ENCODE assay signal across 8 cellular contexts in the genomic region with DNA sequence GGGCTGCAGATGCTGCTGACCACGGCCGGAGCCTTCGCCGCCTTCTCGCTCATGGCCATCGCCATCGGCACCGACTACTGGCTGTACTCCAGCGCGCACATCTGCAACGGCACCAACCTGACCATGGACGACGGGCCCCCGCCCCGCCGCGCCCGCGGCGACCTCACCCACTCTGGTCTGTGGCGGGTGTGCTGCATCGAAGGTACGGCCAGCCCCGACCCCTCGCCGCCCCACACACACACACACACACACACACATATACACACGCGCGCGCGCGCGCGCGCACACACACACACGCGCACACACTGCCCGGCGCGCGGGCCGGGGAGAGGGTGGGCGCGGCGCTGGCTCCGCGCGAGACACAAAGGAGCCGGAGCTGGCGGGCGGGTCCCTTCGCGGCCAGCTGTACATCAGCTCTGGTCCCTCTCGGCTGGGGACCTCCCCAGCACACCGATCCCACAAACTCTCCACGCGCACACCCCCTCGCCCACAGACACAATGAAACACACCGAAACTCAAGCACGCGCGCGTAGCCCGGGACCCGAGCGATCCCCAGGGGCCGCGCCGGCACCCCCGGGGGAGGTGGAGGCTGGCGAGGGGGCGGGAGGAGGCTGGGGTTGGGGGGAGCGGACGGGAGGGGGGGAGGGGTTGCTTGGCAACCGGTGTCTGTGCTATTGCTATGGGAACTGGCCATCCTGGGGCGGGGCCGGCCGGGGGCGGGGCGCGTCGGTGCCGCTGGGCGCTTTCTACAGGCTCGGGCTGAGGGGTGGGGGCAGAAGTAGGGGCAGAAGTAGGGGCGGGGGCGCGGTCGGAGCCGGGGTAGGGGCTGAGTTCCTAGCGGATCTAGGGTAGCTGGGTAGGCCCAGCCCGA. TPM values are rescaled to one million over a fixed set of nuclear protein-coding genes. Genes with fewer than 3 reads are reported as not detected.
DNase-seq lines count a peak whose midpoint lies in the region; ATAC-seq, FAIRE-seq and TF ChIP-seq lines count a peak whose summit lies in the region.

No MANE protein-coding gene starts in this region.

- no TSS peak for BruUV-seq in endothelial cell of umbilical vein (replicated peaks; lab: Mats Ljungman, UMichigan)

- peak overlapping the region; percentile 54 for H3K4me3 Mint-ChIP-seq in T-helper 2 cell treated with Interferon-gamma antibody and Interleukin-4, amounts not matched to agents 5 μg/mL and 100 μg/mL, for 36 hours

- peaks cover 47 to 50% of the 10 kb centered on the region in 2 experiments for H3K27me3 ChIP-seq in endothelial cell of umbilical vein (ENCODE audit: control insufficient read depth in 2 of 2, insufficient read depth in 2 of 2, low read length in 2 of 2)
- peaks cover 83% of the 10 kb centered on the region for H3K27me3 ChIP-seq in osteoblast (ENCODE audit: insufficient read depth, low read length)

- ATAC-seq in HG02973 (IDR thresholded peaks at IDR 0.05; ENCODE audit: unreplicated experiment) (no peak), GM21717 (IDR thresholded peaks at IDR 0.05; ENCODE audit: unreplicated experiment) (no peak)

- no peak for TF ChIP-seq POLR2A in endothelial cell of umbilical vein (IDR thresholded peaks at IDR 0.05; ENCODE audit: low read depth, low read length)

- H2AFZ ChIP-seq in endothelial cell of umbilical vein (ENCODE audit: low read depth, low read length), result no peak overlapping the region
- H2AFZ ChIP-seq in osteoblast (ENCODE audit: low read length), result no peak overlapping the region

- H4K20me1 ChIP-seq in endothelial cell of umbilical vein (replicated peaks; ENCODE audit: control insufficient read depth, extremely low read depth, insufficient read depth, low read length) (no peaks in the 10 kb centered on the region), osteoblast (ENCODE audit: insufficient read depth, low read length) (no peaks in the 10 kb centered on the region)

- no peaks in the 10 kb centered on the region for H3K9me3 Mint-ChIP-seq in T-helper 2 cell treated with Interferon-gamma antibody and Interleukin-4, amounts not matched to agents 5 μg/mL and 100 μg/mL, for 36 hours

- TF ChIP-seq CTCF in endothelial cell of umbilical vein (IDR thresholded peaks at IDR 0.05; ENCODE audit: extremely low read depth in 1 of 2, insufficient read depth in 1 of 2, low read depth in 1 of 2, low read length in 2 of 2), result no peak
- no peak for TF ChIP-seq CTCF in osteoblast (IDR thresholded peaks at IDR 0.05; ENCODE audit: extremely low read depth, low read depth, low read length)

- H3K27ac Mint-ChIP-seq in T-helper 2 cell treated with Interferon-gamma antibody and Interleukin-4, amounts not matched to agents 5 μg/mL and 100 μg/mL, for 36 hours, result no peak overlapping the region

- H3K4me3 ChIP-seq in endothelial cell of umbilical vein (replicated peaks in 1 of 3; ENCODE audit: insufficient read depth in 1 of 3, low read depth in 1 of 3, low read length in 3 of 3) (peak overlapping the region in 1 of 3 experiments; percentile 21), osteoblast (ENCODE audit: insufficient read depth, low read length) (no peak overlapping the region)

- peaks cover 2% of the 10 kb centered on the region for H3K4me1 Mint-ChIP-seq in T-helper 2 cell treated with Interferon-gamma antibody and Interleukin-4, amounts not matched to agents 5 μg/mL and 100 μg/mL, for 36 hours (ENCODE audit: low read depth)

- H3K9me3 ChIP-seq in endothelial cell of umbilical vein (replicated peaks; ENCODE audit: control insufficient read depth, insufficient read depth, low read length) (no peaks in the 10 kb centered on the region), osteoblast (ENCODE audit: low read depth, low read length) (no peaks in the 10 kb centered on the region)

- CTCF ChIA-PET in endothelial cell of umbilical vein (lab: Charles Lee), result no interaction called here

- dilution Hi-C loops in endothelial cell of umbilical vein (cut with MboI; ENCODE audit: extremely low pct_ligation_motif_present, low sequenced_read_pairs), result no loop called here

- H3K4me2 ChIP-seq in endothelial cell of umbilical vein (ENCODE audit: insufficient read depth, low read length) (peak overlapping the region; percentile 1), osteoblast (ENCODE audit: insufficient read depth, low read length) (no peak overlapping the region)

- H3K9ac ChIP-seq in endothelial cell of umbilical vein (replicated peaks; ENCODE audit: extremely low read depth, insufficient read depth, low read length), result no peak overlapping the region

- H3K79me2 ChIP-seq in endothelial cell of umbilical vein (ENCODE audit: control insufficient read depth, insufficient read depth, low read length) (no peaks in the 10 kb centered on the region), osteoblast (ENCODE audit: insufficient read depth, low read length) (no peaks in the 10 kb centered on the region)

- H3K4me1 ChIP-seq in endothelial cell of umbilical vein (ENCODE audit: control insufficient read depth, extremely low read depth, insufficient read depth, low read length), result no peaks in the 10 kb centered on the region
- no peaks in the 10 kb centered on the region for H3K4me1 ChIP-seq in osteoblast (ENCODE audit: insufficient read depth, low read length)

- intact Hi-C loops in endothelial cell of umbilical vein (cut with micrococcal nuclease), result no loop called here

- H3K9me1 ChIP-seq in endothelial cell of umbilical vein (replicated peaks; ENCODE audit: control insufficient read depth, extremely low read depth, insufficient read depth, low read length), result no peaks in the 10 kb centered on the region

- H3K27ac ChIP-seq in endothelial cell of umbilical vein (ENCODE audit: insufficient read depth, low read depth, low read length) (no peak overlapping the region), osteoblast (ENCODE audit: low read depth, low read length) (no peak overlapping the region)

- H3K27me3 Mint-ChIP-seq in T-helper 2 cell treated with Interferon-gamma antibody and Interleukin-4, amounts not matched to agents 5 μg/mL and 100 μg/mL, for 36 hours (ENCODE audit: low read depth), result peaks cover 57% of the 10 kb centered on the region

- no peak for FAIRE-seq in endothelial cell of umbilical vein (lab: Jason Lieb, UNC)

- H3K36me3 ChIP-seq in endothelial cell of umbilical vein (ENCODE audit: control insufficient read depth in 2 of 2, extremely low read depth in 1 of 2, insufficient read depth in 2 of 2, low read length in 2 of 2) (no peaks in the 10 kb centered on the region), osteoblast (ENCODE audit: insufficient read depth, low read length) (no peaks in the 10 kb centered on the region)

- POLR2A ChIA-PET in endothelial cell of umbilical vein (lab: Charles Lee), result no interaction called here

- DNase-seq in SIG-M5 treated with dmso at 0.1 percent for 504 hours (lab: John Stamatoyannopoulos, UW; ENCODE audit: unreplicated experiment) (peak; percentile 51), SIG-M5 (lab: John Stamatoyannopoulos, UW) (no peak), endothelial cell of umbilical vein (ENCODE audit: low read depth, low spot score) (no peak), osteoblast (ENCODE audit: insufficient read length, low spot score, missing footprints) (peak; percentile 90), RKO (ENCODE audit: low spot score) (no peak)
- DNase-seq in T-helper 2 cell treated with Interferon-gamma antibody and Interleukin-4, amounts not matched to agents 5 μg/mL and 100 μg/mL, for 36 hours (ENCODE audit: low spot score), result no peak

- H3K36me3 Mint-ChIP-seq in T-helper 2 cell treated with Interferon-gamma antibody and Interleukin-4, amounts not matched to agents 5 μg/mL and 100 μg/mL, for 36 hours (ENCODE audit: low read depth), result no peaks in the 10 kb centered on the region

TF ChIP-seq in endothelial cell of umbilical vein, 7 proteins besides CTCF, POLR2A, EP300 and RAD21:
- TF ChIP-seq FOS (IDR thresholded peaks at IDR 0.05; ENCODE audit: borderline replicate concordance, insufficient read depth, low read length) (no peak), EZH2 (IDR thresholded peaks at IDR 0.05; ENCODE audit: borderline replicate concordance, low read depth, low read length, severe bottlenecking) (peak; percentile 95)
TF ChIP-seq in endothelial cell of umbilical vein: peak in this region for 1.

RNA-seq across cellular contexts. Expression of gene CACNG4, which starts 0.7 kb away (rescaled TPM):
- total RNA-seq in endothelial cell of umbilical vein, result not detected in 2 replicates
- not detected in 2 replicates for polyA plus RNA-seq in endothelial cell of umbilical vein
- polyA plus RNA-seq in endothelial cell of umbilical vein (2011; cell fraction: cytosol; rRNA removed), result 0.01 TPM in 1 of 2 replicates, not detected in the other
- not detected in 2 replicates for polyA plus RNA-seq in endothelial cell of umbilical vein (2011; cell fraction: nucleus; rRNA removed)
- not detected in 2 replicates for polyA plus RNA-seq in endothelial cell of umbilical vein (2012)
- polyA minus RNA-seq in endothelial cell of umbilical vein, result not detected in 2 replicates
- polyA minus RNA-seq in endothelial cell of umbilical vein (2011; cell fraction: cytosol; rRNA and poly(A)+ RNA removed), result not detected
- not detected in 2 replicates for polyA minus RNA-seq in endothelial cell of umbilical vein (2011; cell fraction: nucleus; rRNA and poly(A)+ RNA removed)
- total RNA-seq in osteoblast, result not detected in 2 replicates

Comparison
In these comparisons a context has a peak if more than half of its experiments do, and no peak if none do; other contexts are left out.
1. DNase-seq: peak in SIG-M5 treated with dmso at 0.1 percent for 504 hours (single experiment) and osteoblast (single experiment); none in SIG-M5 (single experiment), T-helper 2 cell treated with Interferon-gamma antibody and Interleukin-4, amounts not matched to agents 5 μg/mL and 100 μg/mL, for 36 hours (single experiment), endothelial cell of umbilical vein (single experiment) and RKO (single experiment).